Comparison of ENCODE assay signal across 12 cellular contexts in the genomic region with DNA sequence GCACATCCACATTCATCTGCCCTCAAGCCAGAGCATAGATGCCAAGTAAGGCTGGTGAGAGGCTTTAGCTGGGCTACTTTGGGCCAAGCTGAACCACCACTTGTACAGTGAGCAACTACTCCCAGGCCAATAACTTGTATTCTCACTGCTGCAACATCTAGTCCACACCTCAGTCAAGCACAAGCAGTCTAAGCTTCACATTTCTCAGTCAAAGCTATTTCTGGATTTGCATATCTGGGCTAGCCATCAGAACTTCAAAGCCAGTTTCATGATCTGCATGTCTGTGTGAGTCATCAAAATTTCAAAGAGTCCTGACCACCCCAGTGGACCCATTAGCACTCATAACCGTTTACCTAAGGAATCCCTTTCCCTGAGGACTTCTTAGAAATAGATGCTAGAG.
DNase-seq lines count a peak whose midpoint lies in the region; ATAC-seq and TF ChIP-seq lines count a peak whose summit lies in the region.
"Had no signal": no experiment of that assay in that cellular context is flagged by ENCODE, and none has a peak within 500 bp of the region (broad histone marks: within the 10 kb centered on the region; RNA-seq: fewer than 3 reads in every experiment).

No MANE protein-coding gene starts in this region.

- H3K36me3 ChIP-seq in psoas muscle (ENCODE audit: insufficient read depth in 1 of 2, low read depth in 1 of 2), result peaks cover 2 to 7% of the 10 kb centered on the region in 2 donors
- H3K36me3 ChIP-seq in upper lobe of right lung, result peaks cover 14% of the 10 kb centered on the region
- H3K36me3 ChIP-seq in neuronal stem cell (replicated peaks in 1 of 2; ENCODE audit: control insufficient read depth in 2 of 2, insufficient read depth in 2 of 2, low read length in 2 of 2), result peaks cover 0 to 100% of the 10 kb centered on the region in 2 donors

- no peak overlapping the region for H2BK15ac ChIP-seq in neuronal stem cell (ENCODE audit: low read length)

- no peak overlapping the region for H3K14ac ChIP-seq in neuronal stem cell (ENCODE audit: low read length)

- H3K79me1 ChIP-seq in neuronal stem cell (ENCODE audit: low read depth, low read length), result no peaks in the 10 kb centered on the region

- H3K4me1 ChIP-seq in psoas muscle, result peaks cover 25% of the 10 kb centered on the region
- H3K4me1 ChIP-seq in upper lobe of right lung, result no peaks in the 10 kb centered on the region
- no peaks in the 10 kb centered on the region for H3K4me1 ChIP-seq in neuronal stem cell (ENCODE audit: control insufficient read depth in 2 of 2, insufficient read depth in 1 of 2, low read depth in 1 of 2, low read length in 2 of 2)

- no peak overlapping the region for H2AK5ac ChIP-seq in neuronal stem cell (ENCODE audit: low read depth, low read length)

- H3K4me3 ChIP-seq in cardiac fibroblast (replicated peaks in 1 of 2; ENCODE audit: low read depth in 2 of 2, low read length in 2 of 2) (no peak overlapping the region), psoas muscle (no peak overlapping the region), upper lobe of right lung (no peak overlapping the region), neuronal stem cell (ENCODE audit: low read length in 2 of 2) (no peak overlapping the region)

- no peak overlapping the region for H2BK12ac ChIP-seq in neuronal stem cell (ENCODE audit: low read length)

- no peak overlapping the region for H3K4me2 ChIP-seq in neuronal stem cell (ENCODE audit: insufficient read depth, low read length, poor library complexity, severe bottlenecking)

- no peaks in the 10 kb centered on the region for H3K9me3 ChIP-seq in psoas muscle
- no peaks in the 10 kb centered on the region for H3K9me3 ChIP-seq in upper lobe of right lung
- no peaks in the 10 kb centered on the region for H3K9me3 ChIP-seq in neuronal stem cell (replicated peaks in 1 of 2; ENCODE audit: control insufficient read depth in 2 of 2, insufficient read depth in 1 of 2, low read depth in 1 of 2, low read length in 2 of 2)
- H3K9me3 ChIP-seq: neutrophil had no signal

- H3K27ac ChIP-seq in psoas muscle (peak overlapping the region; percentile 82), upper lobe of right lung (no peak overlapping the region), neuronal stem cell (replicated peaks; ENCODE audit: low read length) (no peak overlapping the region)
- H3K27ac ChIP-seq: neutrophil had no signal

- H4K8ac ChIP-seq in neuronal stem cell (ENCODE audit: low read depth, low read length), result no peak overlapping the region

- H3K27me3 ChIP-seq in psoas muscle (ENCODE audit: insufficient read depth in 3 of 3, low read length in 2 of 3) (no peaks in the 10 kb centered on the region), upper lobe of right lung (no peaks in the 10 kb centered on the region), neuronal stem cell (ENCODE audit: control insufficient read depth in 3 of 3, insufficient read depth in 3 of 3, low read depth in 1 of 3, low read length in 3 of 3) (no peaks in the 10 kb centered on the region)
- H3K27me3 ChIP-seq: neutrophil had no signal

- H2BK5ac ChIP-seq in neuronal stem cell (ENCODE audit: low read length), result no peak overlapping the region

- H4K91ac ChIP-seq in neuronal stem cell (ENCODE audit: low read depth, low read length, poor library complexity), result no peak overlapping the region

- peak; percentile 63 for ATAC-seq in GM19395 (IDR thresholded peaks at IDR 0.05; ENCODE audit: unreplicated experiment)
- peak; percentile 88 for ATAC-seq in HG03432 (IDR thresholded peaks at IDR 0.05; ENCODE audit: unreplicated experiment)
- ATAC-seq in psoas muscle, result peak; percentile 80 to 93 (median 88)
- ATAC-seq in GM19467 (IDR thresholded peaks at IDR 0.05; ENCODE audit: unreplicated experiment), result no peak
- no peak for ATAC-seq in upper lobe of right lung
- ATAC-seq: activated naive CD4-positive, alpha-beta T cell treated with anti-CD3 and anti-CD28 coated beads, Interleukin-2, amount 50 U/mL, for 72 hours had no signal

- H2AFZ ChIP-seq in neuronal stem cell (ENCODE audit: low read length), result no peak overlapping the region

- intact Hi-C loops in psoas muscle (cut with DNase I), result loop anchor here in 1 of 2 donors (5.0 kb wide), 1 partner anchor 104 kb away; a partner anchor contains a TSS
- intact Hi-C loops in upper lobe of right lung (cut with DNase I), result loop anchor here (10.0 kb wide), 1 partner anchor 197 kb away; no protein-coding TSS in a partner anchor

- no peak overlapping the region for H3K9ac ChIP-seq in neuronal stem cell (ENCODE audit: low read depth, low read length, poor library complexity)

- H2BK120ac ChIP-seq in neuronal stem cell (ENCODE audit: low read depth, low read length), result no peak overlapping the region

- no peak for TF ChIP-seq CTCF in cardiac fibroblast (IDR thresholded peaks at IDR 0.05; ENCODE audit: low read depth, low read length)
- no peak for TF ChIP-seq CTCF in psoas muscle (IDR thresholded peaks at IDR 0.05)
- no peak for TF ChIP-seq CTCF in upper lobe of right lung (IDR thresholded peaks at IDR 0.05)

- no peak overlapping the region for H3K23ac ChIP-seq in neuronal stem cell (ENCODE audit: low read depth, low read length, poor library complexity)

- 11 to 19% (median 18%) methylated on average over 1 of the region's 1 CpG for WGBS in psoas muscle, 3 donors
- no CpG with 5 or more reads among the region's 1 CpG for WGBS in neuronal stem cell (ENCODE audit: extremely low coverage in 2 of 2, insufficient read length in 2 of 2, insufficient replicate concordance in 1 of 2), 2 donors

- no peak overlapping the region for H3K18ac ChIP-seq in neuronal stem cell (ENCODE audit: low read length)

- H3K4ac ChIP-seq in neuronal stem cell (ENCODE audit: low read length), result no peak overlapping the region

- DNase-seq in cardiac fibroblast (ENCODE audit: low read depth in 2 of 2) (peak; percentile 27 to 50), psoas muscle (no peak), hepatic stellate cell (ENCODE audit: low spot score) (no peak), upper lobe of right lung (no peak), neuronal stem cell (ENCODE audit: low spot score) (no peak)
- DNase-seq: GDM1, NCI-H2081 had no signal

Comparison
In these comparisons a context has a peak if more than half of its experiments do, and no peak if none do; other contexts are left out.
1. ATAC-seq: peak in GM19395 (single experiment), HG03432 (single experiment) and psoas muscle (4 of 4); none in GM19467 (single experiment) and upper lobe of right lung (single experiment).
2. DNase-seq: peak in cardiac fibroblast (2 of 2); none in psoas muscle (0 of 2), hepatic stellate cell (single experiment), upper lobe of right lung (single experiment) and neuronal stem cell (single experiment).